In the genomic region with DNA sequence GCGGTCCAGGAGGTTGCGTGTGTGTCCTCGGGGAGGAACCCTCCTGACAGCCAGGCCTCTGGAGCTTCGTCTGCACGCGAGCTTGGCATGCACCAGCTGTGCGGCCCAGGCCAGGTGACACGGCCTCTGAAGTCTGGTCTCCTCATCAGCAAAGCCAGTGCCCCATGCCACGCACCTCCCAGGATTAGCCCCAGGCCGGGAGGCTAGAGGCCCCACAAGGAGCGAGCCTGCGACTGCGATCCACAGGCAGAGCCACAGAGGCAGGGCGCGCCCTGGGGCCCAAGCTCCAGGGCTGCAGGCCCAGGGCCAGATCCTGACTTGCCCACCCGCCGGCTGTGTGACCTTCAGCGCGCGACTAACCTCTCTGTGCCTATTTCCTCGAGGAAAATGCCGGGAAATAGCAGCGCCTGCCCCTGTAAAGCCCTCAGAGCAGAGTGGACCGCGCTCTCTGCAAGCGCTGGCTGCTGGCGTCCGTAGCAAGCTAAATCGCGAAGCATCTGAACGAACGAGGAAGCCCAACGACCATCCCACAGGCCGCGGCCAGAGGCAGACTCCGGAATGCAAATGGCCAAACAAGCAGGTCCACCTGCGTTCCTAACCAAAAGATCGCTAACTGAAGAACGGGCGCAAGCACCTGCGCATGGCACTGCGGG, we compare ENCODE assay signal across 8 cellular contexts. TPM values are rescaled to one million over a fixed set of nuclear protein-coding genes. Genes with fewer than 3 reads are reported as not detected.
DNase-seq lines count a peak whose midpoint lies in the region; ATAC-seq lines count a peak whose summit lies in the region.

No MANE protein-coding gene starts in this region.

- ATAC-seq in activated T-helper 17 cell treated with anti-CD3 and anti-CD28 coated beads, Interleukin-2, amount 50 U/mL, for 72 hours (replicated peaks): no peak
- ATAC-seq in stimulated activated naive CD8-positive, alpha-beta T cell treated with anti-CD3 and anti-CD28 coated beads, Interleukin-15, amount 100 ng/mL, for 72 hours: no peak
- ATAC-seq in GM21576 (IDR thresholded peaks at IDR 0.05; ENCODE audit: unreplicated experiment) (no peak), GM21723 (IDR thresholded peaks at IDR 0.05; ENCODE audit: unreplicated experiment) (no peak)

- no peaks in the 10 kb centered on the region for H3K9me3 ChIP-seq in iPS-18c (ENCODE audit: control insufficient read depth, insufficient read depth, low read length)

- peaks cover 68% of the 10 kb centered on the region for H3K36me3 Mint-ChIP-seq in activated T-cell treated with anti-CD3 and anti-CD28 coated beads, Interleukin-2, amount 50 U/mL, for 24 hours (ENCODE audit: low read depth)
- H3K36me3 Mint-ChIP-seq in activated T-helper 17 cell treated with anti-CD3 and anti-CD28 coated beads, Interleukin-2, amount 50 U/mL, for 72 hours (ENCODE audit: low read depth): peaks cover 35% of the 10 kb centered on the region

- H3K4me1 Mint-ChIP-seq in activated T-cell treated with anti-CD3 and anti-CD28 coated beads, Interleukin-2, amount 50 U/mL, for 24 hours (ENCODE audit: low read depth): peaks cover 39% of the 10 kb centered on the region
- peaks cover 10% of the 10 kb centered on the region for H3K4me1 Mint-ChIP-seq in activated T-helper 17 cell treated with anti-CD3 and anti-CD28 coated beads, Interleukin-2, amount 50 U/mL, for 72 hours
- peaks cover 51% of the 10 kb centered on the region for H3K4me1 Mint-ChIP-seq in stimulated activated naive CD8-positive, alpha-beta T cell treated with anti-CD3 and anti-CD28 coated beads, Interleukin-15, amount 100 ng/mL, for 72 hours

- H3K27me3 Mint-ChIP-seq in activated T-cell treated with anti-CD3 and anti-CD28 coated beads, Interleukin-2, amount 50 U/mL, for 24 hours: no peaks in the 10 kb centered on the region
- no peaks in the 10 kb centered on the region for H3K27me3 Mint-ChIP-seq in activated T-helper 17 cell treated with anti-CD3 and anti-CD28 coated beads, Interleukin-2, amount 50 U/mL, for 72 hours
- no peaks in the 10 kb centered on the region for H3K27me3 Mint-ChIP-seq in stimulated activated naive CD8-positive, alpha-beta T cell treated with anti-CD3 and anti-CD28 coated beads, Interleukin-15, amount 100 ng/mL, for 72 hours

- DNase-seq in activated T-cell treated with anti-CD3 and anti-CD28 coated beads, Interleukin-2, amount 50 U/mL, for 24 hours: no peak
- no peak for DNase-seq in activated T-cell treated with anti-CD3 and anti-CD28 coated beads, Interleukin-2, amount 50 U/mL, for 48 hours
- no peak for DNase-seq in stimulated activated naive CD8-positive, alpha-beta T cell treated with anti-CD3 and anti-CD28 coated beads, Interleukin-15, amount 100 ng/mL, for 72 hours
- no peak for DNase-seq in NCI-H82 treated with DMSO at 0.1 percent for 48 hours (lab: John Stamatoyannopoulos, UW; ENCODE audit: unreplicated experiment)

- peak overlapping the region; percentile 78 for H3K4me3 Mint-ChIP-seq in activated T-cell treated with anti-CD3 and anti-CD28 coated beads, Interleukin-2, amount 50 U/mL, for 24 hours
- H3K4me3 Mint-ChIP-seq in activated T-helper 17 cell treated with anti-CD3 and anti-CD28 coated beads, Interleukin-2, amount 50 U/mL, for 72 hours: peak overlapping the region; percentile 72
- peak overlapping the region; percentile 77 to 81 for H3K4me3 Mint-ChIP-seq in stimulated activated naive CD8-positive, alpha-beta T cell treated with anti-CD3 and anti-CD28 coated beads, Interleukin-15, amount 100 ng/mL, for 72 hours

- peak overlapping the region; percentile 58 for H3K4me3 ChIP-seq in iPS-18c (ENCODE audit: insufficient read depth, low read depth, low read length)

- no peaks in the 10 kb centered on the region for H3K9me3 Mint-ChIP-seq in activated T-cell treated with anti-CD3 and anti-CD28 coated beads, Interleukin-2, amount 50 U/mL, for 24 hours
- H3K9me3 Mint-ChIP-seq in activated T-helper 17 cell treated with anti-CD3 and anti-CD28 coated beads, Interleukin-2, amount 50 U/mL, for 72 hours: no peaks in the 10 kb centered on the region
- no peaks in the 10 kb centered on the region for H3K9me3 Mint-ChIP-seq in stimulated activated naive CD8-positive, alpha-beta T cell treated with anti-CD3 and anti-CD28 coated beads, Interleukin-15, amount 100 ng/mL, for 72 hours

- peak overlapping the region; percentile 76 for H3K27ac Mint-ChIP-seq in activated T-cell treated with anti-CD3 and anti-CD28 coated beads, Interleukin-2, amount 50 U/mL, for 24 hours
- no peak overlapping the region for H3K27ac Mint-ChIP-seq in activated T-helper 17 cell treated with anti-CD3 and anti-CD28 coated beads, Interleukin-2, amount 50 U/mL, for 72 hours
- H3K27ac Mint-ChIP-seq in stimulated activated naive CD8-positive, alpha-beta T cell treated with anti-CD3 and anti-CD28 coated beads, Interleukin-15, amount 100 ng/mL, for 72 hours: peak overlapping the region in 1 of 2 donors; percentile 67

RNA-seq across cellular contexts. Expression of a gene that starts 0.5 kb away (rescaled TPM):
- 10 to 100 TPM; 19.5 to 41.3 TPM for total RNA-seq in activated T-helper 17 cell treated with anti-CD3 and anti-CD28 coated beads, Interleukin-2, amount 50 U/mL, for 72 hours

RNA-seq across cellular contexts. Expression of a gene that starts 53.0 kb away (rescaled TPM):
- 10 to 100 TPM; 28.6 to 35.1 TPM for total RNA-seq in activated T-helper 17 cell treated with anti-CD3 and anti-CD28 coated beads, Interleukin-2, amount 50 U/mL, for 72 hours
